17 cellular contexts compared by ENCODE assay signal in the genomic region with DNA sequence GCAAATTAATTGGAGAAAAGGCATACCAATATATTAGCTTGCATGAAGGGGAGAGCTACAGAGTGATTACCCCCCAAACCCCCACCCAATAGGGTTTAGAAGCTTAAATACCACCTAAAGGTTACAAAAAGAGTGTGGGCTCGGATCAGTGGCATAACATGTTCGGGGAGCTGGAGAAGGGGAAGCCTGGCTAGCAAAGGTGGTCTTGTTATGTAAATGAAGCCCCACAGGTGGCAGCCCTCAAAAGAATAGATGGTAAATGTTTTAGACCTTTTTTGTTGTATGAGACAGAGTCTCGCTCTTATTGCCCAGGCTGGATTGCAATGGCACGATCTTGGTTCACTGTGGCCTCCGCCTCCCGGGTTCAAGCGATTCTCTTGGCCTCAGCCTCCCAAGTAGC. TPM values are rescaled to one million over a fixed set of nuclear protein-coding genes. Genes with fewer than 3 reads are reported as not detected.
DNase-seq lines count a peak whose midpoint lies in the region; FAIRE-seq and TF ChIP-seq lines count a peak whose summit lies in the region.
"Had no signal": no experiment of that assay in that cellular context is flagged by ENCODE, and none has a peak within 500 bp of the region (broad histone marks: within the 10 kb centered on the region; RNA-seq: fewer than 3 reads in every experiment).

No MANE protein-coding gene starts in this region.

- TF ChIP-seq POLR2A in H1 (IDR thresholded peaks at IDR 0.05; ENCODE audit: control extremely low read depth in 1 of 2, low read depth in 2 of 2, low read length in 2 of 2), result 0 out of 3 replicates have a peak, but pooled peaks of 1 of the 2 experiments have one; percentile 23

- no peaks in the 10 kb centered on the region for H3K23me2 ChIP-seq in H1 (ENCODE audit: low read depth, low read length)

- H2AK5ac ChIP-seq in H1 (ENCODE audit: low read depth, low read length), result no peak overlapping the region

- in situ Hi-C loops in GM13976 (cut with MboI; ENCODE audit: low sequenced_read_pairs, unreplicated experiment), result loop anchor here (10.0 kb wide), 1 partner anchor 213 kb away; a partner anchor contains a TSS

- H3K79me2 ChIP-seq in H1 (ENCODE audit: control insufficient read depth in 1 of 2, insufficient read depth in 2 of 2, low read length in 2 of 2), result no peaks in the 10 kb centered on the region

- no peak overlapping the region for H2AFZ ChIP-seq in H1 (ENCODE audit: low read length)
- H2AFZ ChIP-seq: GM23248 had no signal

- peaks cover 13% of the 10 kb centered on the region for H3K36me3 ChIP-seq in ES-I3 (ENCODE audit: insufficient read depth, low read length)
- H3K36me3 ChIP-seq in KOPT-K1 (ENCODE audit: insufficient read depth, low read length), result peaks cover 48% of the 10 kb centered on the region
- H3K36me3 ChIP-seq in H1 (ENCODE audit: control insufficient read depth in 2 of 4, insufficient read depth in 4 of 4, low read length in 3 of 4), result peaks cover 3 to 26% (median 17%) of the 10 kb centered on the region in 4 experiments
- peaks cover 17% of the 10 kb centered on the region for H3K36me3 ChIP-seq in effector memory CD4-positive, alpha-beta T cell (ENCODE audit: control insufficient read depth, insufficient read depth, low read length)

- H3K14ac ChIP-seq in H1 (ENCODE audit: insufficient read length), result no peak overlapping the region

- 0 out of 2 replicates have a peak overlapping the region, but pooled peaks have one; percentile 8 for H2BK5ac ChIP-seq in H1 (ENCODE audit: low read depth, low read length)

- CTCF ChIA-PET in H1 (lab: Charles Lee; ENCODE audit: partially characterized antibody), result interaction anchor here (0.6 to 12.7 kb wide), 24 partner anchors 9 to 244 kb away, joined by 3 to 104 read pairs (median 4); a partner anchor contains a TSS

- WGBS in H1 (ENCODE audit: extremely low coverage in 1 of 2, insufficient coverage in 1 of 2, insufficient read length in 1 of 2, insufficient replicate concordance in 2 of 2, low coverage in 1 of 2, low lambda C conversion rate in 2 of 2, missing lambda C conversion rate in 1 of 2), 2 experiments, result 25% methylated on average over 7 of the region's 7 CpGs; no CpG with 5 or more reads in 1 of the 2 experiments

- H3K4me1 ChIP-seq in ES-I3 (ENCODE audit: insufficient read depth, low read length), result peaks cover 15% of the 10 kb centered on the region
- H3K4me1 ChIP-seq in H1 (replicated peaks in 1 of 4; ENCODE audit: control insufficient read depth in 3 of 4, insufficient read depth in 4 of 4, low read length in 3 of 4), result peaks cover 0 to 9% (median 9%) of the 10 kb centered on the region in 4 experiments; a peak in 5 of 7 replicates
- H3K4me1 ChIP-seq in effector memory CD4-positive, alpha-beta T cell (ENCODE audit: control insufficient read depth, insufficient read depth, low read length, poor library complexity, severe bottlenecking), result no peaks in the 10 kb centered on the region

- peak overlapping the region in 1 of 4 experiments; percentile 40; a peak in 1 of 8 replicates for H3K4me3 ChIP-seq in H1 (ENCODE audit: extremely low read depth in 1 of 4, insufficient read depth in 2 of 4, low read depth in 3 of 4, low read length in 4 of 4)
- no peak overlapping the region for H3K4me3 ChIP-seq in effector memory CD4-positive, alpha-beta T cell (ENCODE audit: insufficient read depth, low read depth, low read length, poor library complexity, severe bottlenecking)
- H3K4me3 ChIP-seq: GM23248, Peyer's patch, SJSA1 had no signal

- no peak overlapping the region for H4K8ac ChIP-seq in H1 (ENCODE audit: extremely low read depth, insufficient read depth, low read length)

- no peak overlapping the region for H3K4ac ChIP-seq in H1 (replicated peaks; ENCODE audit: insufficient read length, low read depth, low read length)

- H3K18ac ChIP-seq in H1 (ENCODE audit: extremely low read depth, low read length), result peak overlapping the region; percentile 16; the same call in 1 of the 2 replicates

- no peak overlapping the region for H3K56ac ChIP-seq in H1 (replicated peaks; ENCODE audit: insufficient read length, low read depth, low read length)

- TF ChIP-seq CTCF in H1 (IDR thresholded peaks at IDR 0.05; ENCODE audit: control extremely low read depth in 1 of 3, insufficient read depth in 1 of 3, low read depth in 1 of 3, low read length in 3 of 3) (no peak), GM13976 (IDR thresholded peaks at IDR 0.05; ENCODE audit: borderline replicate concordance, control extremely low read depth, extremely low read depth, insufficient read depth, missing control alignments) (no peak)

- H3K27ac ChIP-seq in KOPT-K1 (ENCODE audit: low read depth, low read length, poor library complexity, severe bottlenecking), result peak overlapping the region; percentile 30
- peak overlapping the region; percentile 17; the same call in 1 of the 2 replicates for H3K27ac ChIP-seq in H1 (ENCODE audit: low read depth, low read length)
- no peak overlapping the region for H3K27ac ChIP-seq in effector memory CD4-positive, alpha-beta T cell (ENCODE audit: insufficient read depth, low read length, poor library complexity, severe bottlenecking)
- H3K27ac ChIP-seq: GM23248, Peyer's patch, SJSA1 had no signal

- no peak overlapping the region for H4K5ac ChIP-seq in H1 (ENCODE audit: insufficient read length, low read depth, low read length)

- H3K9ac ChIP-seq in ES-I3 (ENCODE audit: low read depth, low read length) (0 out of 2 replicates have a peak overlapping the region, but pooled peaks have one; percentile 0), H1 (replicated peaks in 1 of 4; ENCODE audit: extremely low read depth in 1 of 4, low read depth in 3 of 4, low read length in 3 of 4) (no peak overlapping the region)
- H3K9ac ChIP-seq: GM23248 had no signal

- H2BK12ac ChIP-seq in H1 (ENCODE audit: low read depth, low read length), result 0 out of 2 replicates have a peak overlapping the region, but pooled peaks have one; percentile 71

- DNase-seq in H1 (ENCODE audit: low read depth in 1 of 2, low spot score in 2 of 2) (peak; percentile 46 to 65), iPS-NIHi11 (ENCODE audit: low spot score) (peak; percentile 36), NCI-H1436 (lab: John Stamatoyannopoulos, UW) (no peak), NCI-H2196 (lab: John Stamatoyannopoulos, UW; ENCODE audit: unreplicated experiment) (no peak), GM13976 (ENCODE audit: low spot score) (no peak)
- DNase-seq in effector memory CD4-positive, alpha-beta T cell, result no peak
- DNase-seq: GF-D8, GM23248, NCI-H1105, NCI-H1694, NCI-H2081 treated with DMSO at 0.1 percent for 48 hours, NCI-H2227 treated with DMSO at 0.1 percent for 48 hours, NCI-H510A treated with DMSO at 0.1 percent for 48 hours, Peyer's patch had no signal

- H4K91ac ChIP-seq in H1 (replicated peaks; ENCODE audit: insufficient read length, low read length), result no peak overlapping the region

- FAIRE-seq in H1 (lab: Jason Lieb, UNC), result no peak

- H2BK15ac ChIP-seq in H1 (ENCODE audit: low read length), result no peak overlapping the region

- H4K20me1 ChIP-seq in H1 (replicated peaks in 1 of 2; ENCODE audit: control insufficient read depth in 1 of 2, insufficient read depth in 2 of 2, low read length in 2 of 2), result peaks cover 0 to 4% of the 10 kb centered on the region in 2 experiments

- no peak for TF ChIP-seq EP300 in H1 (IDR thresholded peaks at IDR 0.05; ENCODE audit: borderline replicate concordance in 1 of 2, low read depth in 2 of 2, low read length in 2 of 2)

- no peak overlapping the region for H2BK120ac ChIP-seq in H1 (replicated peaks; ENCODE audit: low read depth, low read length)

- peak overlapping the region; percentile 39 to 59 for H3K4me2 ChIP-seq in H1 (ENCODE audit: insufficient read depth in 1 of 2, low read depth in 2 of 2, low read length in 2 of 2)

- no peak overlapping the region for H3K23ac ChIP-seq in H1 (ENCODE audit: insufficient read length)

- no peak for TF ChIP-seq RAD21 in H1 (IDR thresholded peaks at IDR 0.05 in 1 of 2, conservative IDR thresholded peaks at IDR 0.05 in 1 of 2; ENCODE audit: low read depth in 2 of 2, low read length in 2 of 2)

- H2BK20ac ChIP-seq in H1 (ENCODE audit: low read length), result no peak overlapping the region

- POLR2A ChIA-PET in H1 (lab: Charles Lee; ENCODE audit: partially characterized antibody), result interaction anchor here (1.4 to 9.0 kb wide), 5 partner anchors 9 to 99 kb away, joined by 4 to 64 read pairs (median 8); a partner anchor contains a TSS

- H3K27me3 ChIP-seq in H1 (replicated peaks in 1 of 4; ENCODE audit: control insufficient read depth in 3 of 4, extremely low read depth in 1 of 4, insufficient read depth in 3 of 4, low read length in 3 of 4), result no peaks in the 10 kb centered on the region
- no peaks in the 10 kb centered on the region for H3K27me3 ChIP-seq in effector memory CD4-positive, alpha-beta T cell (replicated peaks; ENCODE audit: control insufficient read depth, insufficient read depth, low read length, poor library complexity, severe bottlenecking)
- H3K27me3 ChIP-seq: Peyer's patch, SJSA1 had no signal

- H3K9me3 ChIP-seq in ES-I3 (ENCODE audit: control insufficient read depth, insufficient read depth, low read length), result no peaks in the 10 kb centered on the region
- no peaks in the 10 kb centered on the region for H3K9me3 ChIP-seq in KOPT-K1 (ENCODE audit: insufficient read depth, low read length, poor library complexity, severe bottlenecking)
- H3K9me3 ChIP-seq in H1 (ENCODE audit: insufficient read depth in 2 of 2, low read depth in 1 of 2, low read length in 1 of 2), result no peaks in the 10 kb centered on the region
- no peaks in the 10 kb centered on the region for H3K9me3 ChIP-seq in effector memory CD4-positive, alpha-beta T cell (ENCODE audit: control insufficient read depth, low read length)
- H3K9me3 ChIP-seq: Peyer's patch, SJSA1 had no signal

- H3K79me1 ChIP-seq in H1 (ENCODE audit: low read depth, low read length), result no peaks in the 10 kb centered on the region; the same call in 1 of the 2 replicates

RNA-seq across cellular contexts. Expression of a gene that starts 10.9 kb away (rescaled TPM):
- total RNA-seq in H1 (2021; fragmentation: NEBNext Ultra II Directional; extraction: Animal tissue kit (Norgen Biotek cat#: 25700)), result 6.2 and 7.1 TPM in 2 replicates
- polyA plus RNA-seq in H1 (2011; rRNA removed), result 3.5 and 3.6 TPM in 2 replicates
- polyA plus RNA-seq in H1 (2011; cell fraction: cytosol; rRNA removed), result 5.2 TPM
- 6.3 TPM for polyA plus RNA-seq in H1 (2011; cell fraction: nucleus; rRNA removed)
- 5.0 to 5.9 TPM (median 5.2 TPM) in 4 replicates for polyA plus RNA-seq in H1 (2012, experiment 1 of 2)
- polyA plus RNA-seq in H1 (2012, experiment 2 of 2), result 2.0 TPM
- 5.1 TPM for polyA plus RNA-seq in H1 (2013, experiment 1 of 2)
- polyA plus RNA-seq in H1 (2013, experiment 2 of 2), result 5.1 TPM
- 5.7 and 6.0 TPM in 2 replicates for polyA minus RNA-seq in H1 (2011; rRNA and poly(A)+ RNA removed)
- polyA minus RNA-seq in H1 (2011; cell fraction: cytosol; rRNA and poly(A)+ RNA removed), result 3.6 TPM
- 6.3 TPM for polyA minus RNA-seq in H1 (2011; cell fraction: nucleus; rRNA and poly(A)+ RNA removed)

RNA-seq across cellular contexts. Expression of a gene that starts 15.5 kb away (rescaled TPM):
- 10.3 and 10.8 TPM in 2 replicates for total RNA-seq in H1 (2021; fragmentation: NEBNext Ultra II Directional; extraction: Animal tissue kit (Norgen Biotek cat#: 25700))
- 5.6 and 8.8 TPM in 2 replicates for polyA plus RNA-seq in H1 (2011; rRNA removed)
- polyA plus RNA-seq in H1 (2011; cell fraction: cytosol; rRNA removed), result 9.4 TPM
- 2.5 TPM for polyA plus RNA-seq in H1 (2011; cell fraction: nucleus; rRNA removed)
- 8.1 to 9.9 TPM (median 8.7 TPM) in 4 replicates for polyA plus RNA-seq in H1 (2012, experiment 1 of 2)
- polyA plus RNA-seq in H1 (2012, experiment 2 of 2), result 6.8 TPM
- polyA plus RNA-seq in H1 (2013, experiment 1 of 2), result 2.4 TPM
- 3.2 TPM for polyA plus RNA-seq in H1 (2013, experiment 2 of 2)
- polyA minus RNA-seq in H1 (2011; rRNA and poly(A)+ RNA removed), result 10.8 TPM in 2 replicates
- polyA minus RNA-seq in H1 (2011; cell fraction: cytosol; rRNA and poly(A)+ RNA removed), result 1.0 TPM
- 3.2 TPM for polyA minus RNA-seq in H1 (2011; cell fraction: nucleus; rRNA and poly(A)+ RNA removed)

RNA-seq across cellular contexts. Expression of a gene that starts 15.7 kb away (rescaled TPM):
- total RNA-seq in H1 (2021; fragmentation: NEBNext Ultra II Directional; extraction: Animal tissue kit (Norgen Biotek cat#: 25700)), result 19.8 and 23.4 TPM in 2 replicates
- 6.9 and 11.7 TPM in 2 replicates for polyA plus RNA-seq in H1 (2011; rRNA removed)
- polyA plus RNA-seq in H1 (2011; cell fraction: cytosol; rRNA removed), result 14.7 TPM
- 6.2 TPM for polyA plus RNA-seq in H1 (2011; cell fraction: nucleus; rRNA removed)
- 9.6 to 13.0 TPM (median 10.4 TPM) in 4 replicates for polyA plus RNA-seq in H1 (2012, experiment 1 of 2)
- polyA plus RNA-seq in H1 (2012, experiment 2 of 2), result 4.4 TPM
- polyA plus RNA-seq in H1 (2013, experiment 1 of 2), result 14.6 TPM
- 14.7 TPM for polyA plus RNA-seq in H1 (2013, experiment 2 of 2)
- polyA minus RNA-seq in H1 (2011; rRNA and poly(A)+ RNA removed), result 7.8 and 16.6 TPM in 2 replicates
- polyA minus RNA-seq in H1 (2011; cell fraction: cytosol; rRNA and poly(A)+ RNA removed), result 4.1 TPM
- polyA minus RNA-seq in H1 (2011; cell fraction: nucleus; rRNA and poly(A)+ RNA removed), result 10.2 TPM

Comparison
In these comparisons a context has a peak if more than half of its experiments do, and no peak if none do; other contexts are left out.
1. DNase-seq: peak in H1 (2 of 2) and iPS-NIHi11 (single experiment); none in NCI-H1436 (single experiment), NCI-H2196 (single experiment), GM13976 (single experiment) and effector memory CD4-positive, alpha-beta T cell (0 of 3).